14 cellular contexts compared by ENCODE assay signal in genomic region chr2:69483696-69484095, GRCh38. TPM values are rescaled to one million over a fixed set of nuclear protein-coding genes. Genes with fewer than 3 reads are reported as not detected.
A peak's percentile ranks its signal among the peaks of the same experiment; 100 is the strongest.
DNase-seq lines count a peak whose midpoint lies in the region; ATAC-seq lines count a peak whose summit lies in the region.
"Had no signal": no experiment of that assay in that cellular context is flagged by ENCODE, and none has a peak within 500 bp of the region (broad histone marks: within the 10 kb centered on the region; RNA-seq: fewer than 3 reads in every experiment).

No MANE protein-coding gene starts in this region.

- H3K4me3 Mint-ChIP-seq in activated T-cell treated with anti-CD3 and anti-CD28 coated beads, Interleukin-2, amount 50 U/mL, for 72 hours: no peak overlapping the region
- H3K4me3 Mint-ChIP-seq in activated T-cell treated with anti-CD3 and anti-CD28 coated beads, Interleukin-2, amount 50 U/mL, for 4 hours: no peak overlapping the region
- H3K4me3 Mint-ChIP-seq in immature natural killer cell: no peak overlapping the region
- H3K4me3 Mint-ChIP-seq: activated naive CD8-positive, alpha-beta T cell treated with anti-CD3 and anti-CD28 coated beads, Interleukin-2, amount 10 ng/mL, durations not matched to agents 7 days and 5 days had no signal

- WGBS in aorta, 2 donors: 70 to 79% methylated on average over 3 of the region's 3 CpGs

- H3K9me3 ChIP-seq in aorta (ENCODE audit: control insufficient read depth, low read length): no peaks in the 10 kb centered on the region

- no peak overlapping the region for H3K27ac ChIP-seq in aorta (ENCODE audit: low read depth in 1 of 2, low read length in 2 of 2)
- H3K27ac ChIP-seq: parathyroid adenoma had no signal

- H3K36me3 Mint-ChIP-seq in activated T-cell treated with anti-CD3 and anti-CD28 coated beads, Interleukin-2, amount 50 U/mL, for 72 hours (ENCODE audit: insufficient read depth in 2 of 2): peaks cover 4 to 17% of the 10 kb centered on the region in 2 donors
- H3K36me3 Mint-ChIP-seq in activated T-cell treated with anti-CD3 and anti-CD28 coated beads, Interleukin-2, amount 50 U/mL, for 4 hours (ENCODE audit: insufficient read depth): peaks cover 40% of the 10 kb centered on the region
- H3K36me3 Mint-ChIP-seq in immature natural killer cell: peaks cover 18 to 30% (median 19%) of the 10 kb centered on the region in 3 donors

- peak overlapping the region; percentile 83 for H3K27ac Mint-ChIP-seq in activated T-cell treated with anti-CD3 and anti-CD28 coated beads, Interleukin-2, amount 50 U/mL, for 72 hours
- H3K27ac Mint-ChIP-seq in immature natural killer cell: peak overlapping the region in 5 of 6 donors; percentile 8 to 39 (median 18)
- H3K27ac Mint-ChIP-seq: activated naive CD8-positive, alpha-beta T cell treated with anti-CD3 and anti-CD28 coated beads, Interleukin-2, amount 10 ng/mL, durations not matched to agents 7 days and 5 days had no signal

- no peaks in the 10 kb centered on the region for H3K27me3 Mint-ChIP-seq in activated T-cell treated with anti-CD3 and anti-CD28 coated beads, Interleukin-2, amount 50 U/mL, for 72 hours (ENCODE audit: low read depth)
- H3K27me3 Mint-ChIP-seq in activated T-cell treated with anti-CD3 and anti-CD28 coated beads, Interleukin-2, amount 50 U/mL, for 4 hours (ENCODE audit: low read depth): no peaks in the 10 kb centered on the region
- peaks cover 0 to 3% (median 2%) of the 10 kb centered on the region in 3 donors for H3K27me3 Mint-ChIP-seq in immature natural killer cell (ENCODE audit: low read depth in 3 of 3)
- H3K27me3 Mint-ChIP-seq: activated naive CD8-positive, alpha-beta T cell treated with anti-CD3 and anti-CD28 coated beads, Interleukin-2, amount 10 ng/mL, durations not matched to agents 7 days and 5 days had no signal

- no peaks in the 10 kb centered on the region for H3K27me3 ChIP-seq in aorta (ENCODE audit: control insufficient read depth in 1 of 2, insufficient read depth in 2 of 2, low read length in 1 of 2)

- no peaks in the 10 kb centered on the region for H3K4me1 ChIP-seq in aorta (ENCODE audit: control insufficient read depth in 1 of 2, insufficient read depth in 2 of 2, low read length in 2 of 2)

- H3K36me3 ChIP-seq in aorta (ENCODE audit: control insufficient read depth in 1 of 2, insufficient read depth in 2 of 2, low read length in 1 of 2): peaks cover 4 to 7% of the 10 kb centered on the region in 2 donors

- ATAC-seq in activated T-cell treated with anti-CD3 and anti-CD28 coated beads, Interleukin-2, amount 50 U/mL, for 72 hours (replicated peaks in 1 of 2): no peak
- ATAC-seq in activated T-cell treated with anti-CD3 and anti-CD28 coated beads, Interleukin-2, amount 50 U/mL, for 4 hours: no peak
- no peak for ATAC-seq in left lobe of liver
- ATAC-seq in aorta (ENCODE audit: low FRiP score): no peak
- ATAC-seq: esophagus mucosa had no signal

- peaks cover 45% of the 10 kb centered on the region for H3K4me1 Mint-ChIP-seq in activated T-cell treated with anti-CD3 and anti-CD28 coated beads, Interleukin-2, amount 50 U/mL, for 72 hours (ENCODE audit: low read depth)
- H3K4me1 Mint-ChIP-seq in activated T-cell treated with anti-CD3 and anti-CD28 coated beads, Interleukin-2, amount 50 U/mL, for 4 hours (ENCODE audit: low read depth): peaks cover 18% of the 10 kb centered on the region
- peaks cover 21 to 25% of the 10 kb centered on the region in 2 donors for H3K4me1 Mint-ChIP-seq in immature natural killer cell

- intact Hi-C loops in aorta (cut with DNase I): no loop called here

- H3K9me3 Mint-ChIP-seq in activated T-cell treated with anti-CD3 and anti-CD28 coated beads, Interleukin-2, amount 50 U/mL, for 72 hours: no peaks in the 10 kb centered on the region
- no peaks in the 10 kb centered on the region for H3K9me3 Mint-ChIP-seq in activated T-cell treated with anti-CD3 and anti-CD28 coated beads, Interleukin-2, amount 50 U/mL, for 4 hours
- H3K9me3 Mint-ChIP-seq in immature natural killer cell: no peaks in the 10 kb centered on the region
- H3K9me3 Mint-ChIP-seq: activated naive CD8-positive, alpha-beta T cell treated with anti-CD3 and anti-CD28 coated beads, Interleukin-2, amount 10 ng/mL, durations not matched to agents 7 days and 5 days had no signal

- H3K4me3 ChIP-seq in aorta (ENCODE audit: low read length in 2 of 2): no peak overlapping the region

- no peak for DNase-seq in activated T-cell treated with anti-CD3 and anti-CD28 coated beads, Interleukin-2, amount 50 U/mL, for 72 hours
- DNase-seq in activated T-cell treated with anti-CD3 and anti-CD28 coated beads, Interleukin-2, amount 50 U/mL, for 4 hours: no peak
- DNase-seq in NCI-H345 treated with DMSO at 0.1 percent for 48 hours (lab: John Stamatoyannopoulos, UW; ENCODE audit: unreplicated experiment) (peak; percentile 28), immature natural killer cell (no peak), left lobe of liver (ENCODE audit: low spot score) (no peak), NOMO-1 (lab: John Stamatoyannopoulos, UW; ENCODE audit: unreplicated experiment in 2 of 2) (no peak), aorta (no peak)
- DNase-seq in stimulated activated CD8-positive, alpha-beta memory T cell treated with anti-CD3 and anti-CD28 coated beads, Interleukin-4, amount 100 ng/mL, for 48 hours: no peak
- DNase-seq: activated naive CD8-positive, alpha-beta T cell treated with anti-CD3 and anti-CD28 coated beads, Interleukin-2, amount 10 ng/mL, durations not matched to agents 7 days and 5 days; Karpas-422; stimulated activated CD4-positive, alpha-beta T cell treated with anti-CD3 and anti-CD28 coated beads, Interleukin-15, amount 100 ng/mL, for 24 hours; trophoblast cell had no signal

RNA-seq across cellular contexts. Expression of gene NFU1, which starts 46.5 kb away (rescaled TPM):
- 10 to 100 TPM; 40.0 to 61.2 TPM for total RNA-seq in activated T-cell treated with anti-CD3 and anti-CD28 coated beads, Interleukin-2, amount 50 U/mL, for 72 hours
- total RNA-seq in activated T-cell treated with anti-CD3 and anti-CD28 coated beads, Interleukin-2, amount 50 U/mL, for 4 hours: 10 to 100 TPM; 23.8 to 26.4 (median 25.4) TPM
- polyA plus RNA-seq in immature natural killer cell: 100 to 1,000 TPM in 2 of 3 donors, 10 to 100 TPM in 1; 67.2 to 130 (median 126) TPM
- total RNA-seq in left lobe of liver: 12.0 TPM
- total RNA-seq in aorta: 10 to 100 TPM; 39.8 to 45.3 TPM
- 100 to 1,000 TPM in 1 of 2 donors, 10 to 100 TPM in 1; 56.5 to 101 TPM for polyA plus RNA-seq in aorta
